In genomic region chr15:73052679-73053397, GRCh38 we compare ENCODE assay signal across 1 cellular context.
TF ChIP-seq lines count a peak whose summit lies in the region.

No MANE protein-coding gene starts in this region.

TF ChIP-seq in HepG2, 621 proteins besides CTCF, POLR2A, EP300 and RAD21 (continued from another document):
- no peak for TF ChIP-seq FOXP4 (CRISPR knock-in tag; IDR thresholded peaks at IDR 0.05)
- TF ChIP-seq ZNF530 (CRISPR knock-in tag; IDR thresholded peaks at IDR 0.05; ENCODE audit: low read depth): no peak
- TF ChIP-seq TCF7 (IDR thresholded peaks at IDR 0.05; ENCODE audit: low read depth): no peak
- no peak for TF ChIP-seq TIGD3 (CRISPR knock-in tag; IDR thresholded peaks at IDR 0.05; ENCODE audit: borderline replicate concordance)
- no peak for TF ChIP-seq ZNF33A (CRISPR knock-in tag; IDR thresholded peaks at IDR 0.05; ENCODE audit: borderline replicate concordance)
- TF ChIP-seq POLR2G (IDR thresholded peaks at IDR 0.05; ENCODE audit: low read depth, low read length): no peak
- TF ChIP-seq ZBTB8A (CRISPR knock-in tag; IDR thresholded peaks at IDR 0.05; ENCODE audit: borderline replicate concordance, low read depth): no peak
- TF ChIP-seq MAZ (IDR thresholded peaks at IDR 0.05; ENCODE audit: borderline replicate concordance, low read depth, low read length): 0 out of 2 replicates have a peak, but pooled peaks have one; percentile 27
- no peak for TF ChIP-seq MAZ (CRISPR knock-in tag; IDR thresholded peaks at IDR 0.05; ENCODE audit: low read depth)
- TF ChIP-seq CEBPB (IDR thresholded peaks at IDR 0.05; ENCODE audit: borderline replicate concordance, low read depth, low read length): no peak
- TF ChIP-seq PATZ1 (CRISPR knock-in tag; IDR thresholded peaks at IDR 0.05): peak; percentile 72
- TF ChIP-seq ZNF788 (CRISPR knock-in tag; IDR thresholded peaks at IDR 0.05; ENCODE audit: borderline replicate concordance): no peak
- no peak for TF ChIP-seq FOXA1 (IDR thresholded peaks at IDR 0.05)
- peak; percentile 61; the same call in 1 of the 2 replicates for TF ChIP-seq FOXA1 (CRISPR knock-in tag; IDR thresholded peaks at IDR 0.05)
- TF ChIP-seq ZBTB46 (CRISPR knock-in tag; IDR thresholded peaks at IDR 0.05; ENCODE audit: borderline replicate concordance): no peak
- no peak for TF ChIP-seq ZBTB38 (CRISPR knock-in tag; IDR thresholded peaks at IDR 0.05)
- TF ChIP-seq RFXAP (CRISPR knock-in tag; IDR thresholded peaks at IDR 0.05; ENCODE audit: borderline replicate concordance): no peak
- TF ChIP-seq MAF1 (CRISPR knock-in tag; IDR thresholded peaks at IDR 0.05; ENCODE audit: borderline replicate concordance): no peak
- no peak for TF ChIP-seq THRA (CRISPR knock-in tag; IDR thresholded peaks at IDR 0.05; ENCODE audit: borderline replicate concordance)
- TF ChIP-seq NFAT5 (CRISPR knock-in tag; IDR thresholded peaks at IDR 0.05): no peak
- no peak for TF ChIP-seq ZFP36L1 (CRISPR knock-in tag; IDR thresholded peaks at IDR 0.05)
- TF ChIP-seq ZNF597 (CRISPR knock-in tag; IDR thresholded peaks at IDR 0.05): no peak
- TF ChIP-seq ASH2L (IDR thresholded peaks at IDR 0.05; ENCODE audit: insufficient read length, low read depth, low read length): peak; percentile 17
- no peak for TF ChIP-seq ZSCAN25 (CRISPR knock-in tag; IDR thresholded peaks at IDR 0.05)
- no peak for TF ChIP-seq ZBTB20 (CRISPR knock-in tag; IDR thresholded peaks at IDR 0.05; ENCODE audit: borderline replicate concordance, low read depth)
- TF ChIP-seq MXD4 (CRISPR knock-in tag; IDR thresholded peaks at IDR 0.05): no peak
- no peak for TF ChIP-seq TEAD2 (CRISPR knock-in tag; IDR thresholded peaks at IDR 0.05)
- no peak for TF ChIP-seq KAT2B (IDR thresholded peaks at IDR 0.05; ENCODE audit: borderline replicate concordance, low read depth, low read length)
- TF ChIP-seq KMT2A (CRISPR knock-in tag; IDR thresholded peaks at IDR 0.05): peak; percentile 24; the same call in 1 of the 2 replicates
- no peak for TF ChIP-seq ZNF644 (CRISPR knock-in tag; IDR thresholded peaks at IDR 0.05; ENCODE audit: low read depth)
- no peak for TF ChIP-seq ZNF335 (CRISPR knock-in tag; IDR thresholded peaks at IDR 0.05)
- TF ChIP-seq DMTF1 (CRISPR knock-in tag; IDR thresholded peaks at IDR 0.05): no peak
